Comparison of ENCODE assay signal across 9 cellular contexts in genomic region chr19:45161715-45162463, GRCh38. TPM values are rescaled to one million over a fixed set of nuclear protein-coding genes. Genes with fewer than 3 reads are reported as not detected.
DNase-seq lines count a peak whose midpoint lies in the region; ATAC-seq, FAIRE-seq and TF ChIP-seq lines count a peak whose summit lies in the region.
"Had no signal": no experiment of that assay in that cellular context is flagged by ENCODE, and none has a peak within 500 bp of the region (broad histone marks: within the 10 kb centered on the region; RNA-seq: fewer than 3 reads in every experiment).

No MANE protein-coding gene starts in this region.

- no peak for DNase-seq in A549 (ENCODE audit: low read depth in 1 of 2, low spot score in 1 of 2)
- DNase-seq in HCT116 (ENCODE audit: low read depth, low spot score), result no peak
- DNase-seq in body of pancreas, result peak in 3 of 4 donors; percentile 33 to 49 (median 37)
- DNase-seq in left kidney (ENCODE audit: low read depth, low spot score), result peak; percentile 84
- DNase-seq in KG1 (lab: John Stamatoyannopoulos, UW), result no peak
- no peak for DNase-seq in amniotic stem cell (lab: John Stamatoyannopoulos, UW)
- DNase-seq in GM19240 (ENCODE audit: insufficient read length, low spot score), result no peak
- DNase-seq: activated naive CD4-positive, alpha-beta T cell treated with anti-CD3 and anti-CD28 coated beads for 36 hours had no signal

- H3K27me3 ChIP-seq in HCT116 (ENCODE audit: insufficient read depth, low read length) (no peaks in the 10 kb centered on the region), body of pancreas (no peaks in the 10 kb centered on the region)

- TF ChIP-seq EP300 in A549 (IDR thresholded peaks at IDR 0.05), result no peak

- H3K4me1 ChIP-seq in A549 (0 out of 3 replicates have a peak, but pooled peaks cover 4% of the 10 kb centered on the region), HCT116 (ENCODE audit: control insufficient read depth in 1 of 2, insufficient read depth in 2 of 2, low read length in 2 of 2) (peaks cover 22 to 37% of the 10 kb centered on the region in 2 experiments), body of pancreas (peaks cover 15% of the 10 kb centered on the region)

- H3K4me3 ChIP-seq in A549 (no peak overlapping the region), HCT116 (replicated peaks in 1 of 2; ENCODE audit: low read depth in 1 of 2, low read length in 2 of 2) (no peak overlapping the region), body of pancreas (no peak overlapping the region)

- intact Hi-C loops in HCT116 (cut with micrococcal nuclease), result no loop called here
- intact Hi-C loops in body of pancreas (cut with DNase I), result no loop called here

- H3K9ac ChIP-seq in HCT116 (ENCODE audit: low read length), result no peak overlapping the region

- H3K9me3 ChIP-seq in A549 (no peaks in the 10 kb centered on the region), HCT116 (ENCODE audit: control insufficient read depth in 1 of 2, insufficient read depth in 1 of 2, low read depth in 1 of 2, low read length in 2 of 2) (no peaks in the 10 kb centered on the region), body of pancreas (no peaks in the 10 kb centered on the region)

- CTCF ChIA-PET in A549 (lab: Yijun Ruan, JAX) (interaction anchor here (1.8 to 2.9 kb wide), 5 partner anchors 12 to 36 kb away, joined by 5 to 14 read pairs (median 9); partner anchors contain the start of genes BLOC1S3 and TRAPPC6A), HCT116 (lab: Charles Lee) (no interaction called here)

- ATAC-seq in A549, result peak; percentile 38 to 66
- no peak for ATAC-seq in HCT116
- no peak for ATAC-seq in body of pancreas
- ATAC-seq in HG03520 (IDR thresholded peaks at IDR 0.05; ENCODE audit: unreplicated experiment), result no peak

- 30% methylated on average over 18 of the region's 25 CpGs for WGBS in A549 (ENCODE audit: missing lambda C conversion rate)
- WGBS in body of pancreas, 2 donors, result 32 to 60% methylated on average over 4 to 24 of the region's 25 CpGs

- H3K9me2 ChIP-seq in HCT116 (ENCODE audit: insufficient read depth), result no peaks in the 10 kb centered on the region

- H2AFZ ChIP-seq in HCT116 (ENCODE audit: low read depth, low read length, poor library complexity, severe bottlenecking), result no peak overlapping the region

- no TSS peak for BruUV-seq in HCT116 (replicated peaks; lab: Mats Ljungman, UMichigan)

- TF ChIP-seq CTCF in A549 (IDR thresholded peaks at IDR 0.05) (peak; percentile 36; the same call in 1 of the 3 replicates), HCT116 (IDR thresholded peaks at IDR 0.05 in 2 of 3, conservative IDR thresholded peaks at IDR 0.05 in 1 of 3; ENCODE audit: borderline replicate concordance in 1 of 3, insufficient read depth in 1 of 3, low read depth in 2 of 3, low read length in 2 of 3) (peak in 2 of 3 experiments; percentile 37 to 48; a peak in 4 of 6 replicates), body of pancreas (IDR thresholded peaks at IDR 0.05) (peak in 6 of 7 experiments; percentile 18 to 46 (median 34))

- no peak for FAIRE-seq in A549 (lab: Jason Lieb, UNC)

- H3K4me2 ChIP-seq in A549 (no peak overlapping the region), HCT116 (ENCODE audit: low read length) (no peak overlapping the region)

- RAD21 ChIA-PET in HCT116 (lab: Charles Lee; ENCODE audit: low non-redundant PET in 1 of 2, low total read pairs in 2 of 2, uncharacterized antibody in 2 of 2, unreplicated experiment in 2 of 2), result no interaction called here

- no peaks in the 10 kb centered on the region for H3K36me3 ChIP-seq in HCT116 (ENCODE audit: control insufficient read depth in 1 of 2, insufficient read depth in 2 of 2, low read length in 2 of 2)
- H3K36me3 ChIP-seq in body of pancreas (replicated peaks in 1 of 2; ENCODE audit: insufficient read depth in 1 of 2, low read depth in 2 of 2), result no peaks in the 10 kb centered on the region

- H4K20me1 ChIP-seq in HCT116 (ENCODE audit: insufficient read depth), result no peaks in the 10 kb centered on the region

- peak; percentile 26 to 52; a peak in 2 of 5 replicates for TF ChIP-seq RAD21 in A549 (conservative IDR thresholded peaks at IDR 0.05 in 1 of 2, IDR thresholded peaks at IDR 0.05 in 1 of 2)
- TF ChIP-seq RAD21 in HCT116 (IDR thresholded peaks at IDR 0.05; ENCODE audit: low read depth), result no peak

- no peak overlapping the region for H3K27ac ChIP-seq in A549
- no peak overlapping the region for H3K27ac ChIP-seq in HCT116 (ENCODE audit: low read depth, low read length)
- H3K27ac ChIP-seq in body of pancreas, result no peak overlapping the region

- H3K79me2 ChIP-seq in HCT116 (ENCODE audit: insufficient read depth, low read length), result no peaks in the 10 kb centered on the region

- no peak for TF ChIP-seq POLR2A in A549 (IDR thresholded peaks at IDR 0.05; ENCODE audit: low read length)
- no peak for TF ChIP-seq POLR2A in HCT116 (IDR thresholded peaks at IDR 0.05; ENCODE audit: borderline replicate concordance, extremely low read depth, insufficient read depth, insufficient read length)
- TF ChIP-seq POLR2A in body of pancreas (IDR thresholded peaks at IDR 0.05), result no peak

- POLR2A ChIA-PET in A549 (lab: Yijun Ruan, JAX), result interaction anchor here (0.5 kb wide), 1 partner anchor 1437 kb away, joined by 3 read pairs; no protein-coding TSS in a partner anchor
- POLR2A ChIA-PET in HCT116 (lab: Charles Lee), result no interaction called here

TF ChIP-seq in A549, 52 proteins besides CTCF, POLR2A, EP300 and RAD21 (continues in another document):
- TF ChIP-seq EHMT2 (IDR thresholded peaks at IDR 0.05; ENCODE audit: low read depth) (no peak), BCL3 (IDR thresholded peaks at IDR 0.05) (no peak), JUN (IDR thresholded peaks at IDR 0.05) (0 out of 5 replicates have a peak, but pooled peaks of 1 of the 2 experiments have one; percentile 24), POLR2AphosphoS2 (conservative IDR thresholded peaks at IDR 0.05; ENCODE audit: low read length) (no peak), RNF2 (IDR thresholded peaks at IDR 0.05; ENCODE audit: borderline replicate concordance, low read depth) (no peak)

TF ChIP-seq in HCT116, 20 proteins besides CTCF, POLR2A, EP300 and RAD21:
- TF ChIP-seq ZFX (IDR thresholded peaks at IDR 0.05) (no peak), FOSL1 (IDR thresholded peaks at IDR 0.05; ENCODE audit: low read depth) (no peak), CBX3 (IDR thresholded peaks at IDR 0.05; ENCODE audit: low read depth) (no peak), YY1 (IDR thresholded peaks at IDR 0.05; ENCODE audit: extremely low read depth, insufficient replicate concordance, low read depth, low read length) (no peak), EZH2 (IDR thresholded peaks at IDR 0.05) (no peak), SIN3A (IDR thresholded peaks at IDR 0.05; ENCODE audit: low read depth) (no peak), SRF (IDR thresholded peaks at IDR 0.05; ENCODE audit: low read depth) (no peak), JUND (IDR thresholded peaks at IDR 0.05) (no peak), SP1 (IDR thresholded peaks at IDR 0.05; ENCODE audit: low read depth) (no peak), ZNF274 (IDR thresholded peaks at IDR 0.05; ENCODE audit: low read depth, low read length) (no peak), CEBPB (IDR thresholded peaks at IDR 0.05; ENCODE audit: low read depth) (no peak), MAX (IDR thresholded peaks at IDR 0.05) (no peak)
- TF ChIP-seq, protein P1, sequence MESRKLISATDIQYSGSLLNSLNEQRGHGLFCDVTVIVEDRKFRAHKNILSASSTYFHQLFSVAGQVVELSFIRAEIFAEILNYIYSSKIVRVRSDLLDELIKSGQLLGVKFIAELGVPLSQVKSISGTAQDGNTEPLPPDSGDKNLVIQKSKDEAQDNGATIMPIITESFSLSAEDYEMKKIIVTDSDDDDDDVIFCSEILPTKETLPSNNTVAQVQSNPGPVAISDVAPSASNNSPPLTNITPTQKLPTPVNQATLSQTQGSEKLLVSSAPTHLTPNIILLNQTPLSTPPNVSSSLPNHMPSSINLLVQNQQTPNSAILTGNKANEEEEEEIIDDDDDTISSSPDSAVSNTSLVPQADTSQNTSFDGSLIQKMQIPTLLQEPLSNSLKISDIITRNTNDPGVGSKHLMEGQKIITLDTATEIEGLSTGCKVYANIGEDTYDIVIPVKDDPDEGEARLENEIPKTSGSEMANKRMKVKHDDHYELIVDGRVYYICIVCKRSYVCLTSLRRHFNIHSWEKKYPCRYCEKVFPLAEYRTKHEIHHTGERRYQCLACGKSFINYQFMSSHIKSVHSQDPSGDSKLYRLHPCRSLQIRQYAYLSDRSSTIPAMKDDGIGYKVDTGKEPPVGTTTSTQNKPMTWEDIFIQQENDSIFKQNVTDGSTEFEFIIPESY (IDR thresholded peaks at IDR 0.05; ENCODE audit: extremely low read depth, insufficient replicate concordance, low read length), result no peak

RNA-seq across cellular contexts. Expression of gene NKPD1, which starts 1.1 kb away (rescaled TPM):
- 0.12 and 0.21 TPM in 2 replicates for polyA plus RNA-seq in A549 (2011; rRNA removed)
- polyA plus RNA-seq in A549 (2012; cell fraction: cytosol; rRNA removed), result 0.07 and 0.19 TPM in 2 replicates
- polyA plus RNA-seq in A549 (2012; cell fraction: nucleus; rRNA removed), result 1.8 and 2.5 TPM in 2 replicates
- 0.10 to 0.18 TPM (median 0.15 TPM) in 3 replicates for polyA plus RNA-seq in A549 (2017; fragmentation: RNase III; extraction: RNeasy Plus Mini Kit Qiagen cat#74134 plus additional on column Dnase treatment)
- 0.15 TPM in 1 of 2 replicates, not detected in the other for polyA minus RNA-seq in A549 (2011; rRNA and poly(A)+ RNA removed)
- total RNA-seq in HCT116 (2021; ENCODE audit: unreplicated experiment), result 0.64 TPM
- polyA plus RNA-seq in HCT116 (2012), result 0.47 and 0.65 TPM in 2 replicates
- not detected for total RNA-seq in body of pancreas

RNA-seq across cellular contexts. Expression of gene TRAPPC6A, which starts 16.1 kb away (rescaled TPM):
- polyA plus RNA-seq in A549 (2011; rRNA removed), result 29.8 and 30.2 TPM in 2 replicates
- 52.5 and 63.1 TPM in 2 replicates for polyA plus RNA-seq in A549 (2012; cell fraction: cytosol; rRNA removed)
- 41.4 and 46.2 TPM in 2 replicates for polyA plus RNA-seq in A549 (2012; cell fraction: nucleus; rRNA removed)
- 23.7 to 30.5 TPM (median 28.5 TPM) in 3 replicates for polyA plus RNA-seq in A549 (2017; fragmentation: RNase III; extraction: RNeasy Plus Mini Kit Qiagen cat#74134 plus additional on column Dnase treatment)
- 9.0 and 12.0 TPM in 2 replicates for polyA minus RNA-seq in A549 (2011; rRNA and poly(A)+ RNA removed)
- total RNA-seq in HCT116 (2021; ENCODE audit: unreplicated experiment), result 26.9 TPM
- 33.9 and 38.7 TPM in 2 replicates for polyA plus RNA-seq in HCT116 (2012)
- 1 to 10 TPM in 1 of 2 donors, not detected in 1; 8.3 TPM for total RNA-seq in body of pancreas

RNA-seq across cellular contexts. Expression of gene BLOC1S3, which starts 16.7 kb away (rescaled TPM):
- polyA plus RNA-seq in A549 (2011; rRNA removed) (7.5 and 10.5 TPM in 2 replicates), A549 (2017; fragmentation: RNase III; extraction: RNeasy Plus Mini Kit Qiagen cat#74134 plus additional on column Dnase treatment) (8.2 to 12.2 TPM (median 10.6 TPM) in 3 replicates)
- polyA plus RNA-seq in A549 (2012; cell fraction: cytosol; rRNA removed), result 5.4 and 7.6 TPM in 2 replicates
- polyA plus RNA-seq in A549 (2012; cell fraction: nucleus; rRNA removed), result 6.9 and 8.4 TPM in 2 replicates
- 14.9 and 15.0 TPM in 2 replicates for polyA minus RNA-seq in A549 (2011; rRNA and poly(A)+ RNA removed)
- total RNA-seq in HCT116 (2021; ENCODE audit: unreplicated experiment) (12.2 TPM), body of pancreas (10 to 100 TPM in 1 of 2 donors, 1 to 10 TPM in 1; 4.9 to 12.5 TPM)
- 7.7 and 7.9 TPM in 2 replicates for polyA plus RNA-seq in HCT116 (2012)

Comparison
In these comparisons a context has a peak if more than half of its experiments do, and no peak if none do; other contexts are left out.
1. ATAC-seq: peak in A549 (2 of 2); none in HCT116 (single experiment), body of pancreas (single experiment) and HG03520 (single experiment).
2. DNase-seq: peak in body of pancreas (3 of 4) and left kidney (single experiment); none in A549 (0 of 2), HCT116 (single experiment), KG1 (single experiment), amniotic stem cell (single experiment) and GM19240 (single experiment).
3. Of the 6 proteins assayed by ChIP-seq in both A549 and HCT116: peak only in A549: RAD21; only in HCT116: none; in both: CTCF; in neither: 4.
4. Peak in every context shown above with its lines, with median percentiles within 50 percentile points of each other: CTCF ChIP-seq.